10 cellular contexts compared by ENCODE assay signal in genomic region chr12:47755655-47756562, GRCh38. TPM values are rescaled to one million over a fixed set of nuclear protein-coding genes. Genes with fewer than 3 reads are reported as not detected.
A peak's percentile ranks its signal among the peaks of the same experiment; 100 is the strongest.
DNase-seq lines count a peak whose midpoint lies in the region; ATAC-seq and TF ChIP-seq lines count a peak whose summit lies in the region.
"Had no signal": no experiment of that assay in that cellular context is flagged by ENCODE, and none has a peak within 500 bp of the region (broad histone marks: within the 10 kb centered on the region; RNA-seq: fewer than 3 reads in every experiment).

No MANE protein-coding gene starts in this region.

- intact Hi-C loops in PC-9 (cut with micrococcal nuclease; ENCODE audit: unreplicated experiment) (loop anchor here (1.0 to 2.0 kb wide), 2 partner anchors 22 to 69 kb away; no protein-coding TSS in a partner anchor), ovary (cut with DNase I) (loop anchor here in 1 of 4 donors (5.0 kb wide), 1 partner anchor 39 kb away; no protein-coding TSS in a partner anchor)

- peak overlapping the region; percentile 97 for H3K4me2 ChIP-seq in PC-9
- H3K4me2 ChIP-seq: A549 had no signal

- no peak overlapping the region for H3K27ac ChIP-seq in PC-9
- peak overlapping the region in 1 of 2 donors; percentile 42 for H3K27ac ChIP-seq in ovary
- H3K27ac ChIP-seq: A549, SJSA1 had no signal

- WGBS in ovary, 3 donors, result 73 to 83% (median 75%) methylated on average over 12 of the region's 12 CpGs

- H3K4me1 ChIP-seq in PC-9 (replicated peaks; ENCODE audit: insufficient read depth) (peaks cover 90% of the 10 kb centered on the region), ovary (ENCODE audit: insufficient read depth) (peaks cover 16% of the 10 kb centered on the region)

- H3K4me3 ChIP-seq in PC-9, result no peak overlapping the region
- H3K4me3 ChIP-seq in ovary, result no peak overlapping the region
- H3K4me3 ChIP-seq: A549, SJSA1 had no signal

- TF ChIP-seq EP300 in ovary (IDR thresholded peaks at IDR 0.05), result no peak

- H3K79me2 ChIP-seq in PC-9 (ENCODE audit: low read depth), result peaks cover 16% of the 10 kb centered on the region; the same call in 1 of the 2 replicates

- DNase-seq in NCI-H2227 (lab: John Stamatoyannopoulos, UW; ENCODE audit: unreplicated experiment) (peak; percentile 2), NCI-H2227 treated with DMSO at 0.1 percent for 48 hours (lab: John Stamatoyannopoulos, UW) (no peak), PC-9 (no peak), kidney tubule cell (ENCODE audit: low spot score) (peak; percentile 78), inferior parietal cortex (ENCODE audit: extremely low spot score) (no peak), AG08395 (ENCODE audit: low spot score) (no peak), ovary (no peak)

- no peak overlapping the region for H2AFZ ChIP-seq in PC-9

- peak; percentile 76 for ATAC-seq in GM21786 (IDR thresholded peaks at IDR 0.05; ENCODE audit: unreplicated experiment)
- ATAC-seq: A549 had no signal

- POLR2A ChIA-PET in PC-9 (lab: Charles Lee; ENCODE audit: unreplicated experiment), result interaction anchor here (0.6 kb wide), 2 partner anchors 11 to 214 kb away, joined by 3 read pairs; no protein-coding TSS in a partner anchor

- H3K36me3 ChIP-seq in PC-9 (ENCODE audit: low read depth) (no peaks in the 10 kb centered on the region), ovary (no peaks in the 10 kb centered on the region)
- H3K36me3 ChIP-seq: SJSA1 had no signal

- H3K9me3 ChIP-seq in PC-9 (ENCODE audit: insufficient read depth, low read depth) (no peaks in the 10 kb centered on the region), ovary (no peaks in the 10 kb centered on the region)
- H3K9me3 ChIP-seq: A549, SJSA1 had no signal

- H3F3A ChIP-seq in PC-9 (ENCODE audit: insufficient read depth, low read depth), result peaks cover 47% of the 10 kb centered on the region

- H4K20me1 ChIP-seq in PC-9 (ENCODE audit: insufficient read depth), result no peaks in the 10 kb centered on the region

- CTCF ChIA-PET in PC-9 (lab: Charles Lee), result interaction anchor here (0.6 to 1.7 kb wide), 3 partner anchors 11 to 26 kb away, joined by 4 to 6 read pairs (median 5); no protein-coding TSS in a partner anchor

- H3K27me3 ChIP-seq in PC-9 (ENCODE audit: insufficient read depth, low read depth) (no peaks in the 10 kb centered on the region), ovary (no peaks in the 10 kb centered on the region)
- H3K27me3 ChIP-seq: SJSA1 had no signal

- BruUV-seq in PC-9 (replicated peaks; lab: Mats Ljungman, UMichigan), result no TSS peak

- no peaks in the 10 kb centered on the region for H3K9me2 ChIP-seq in PC-9 (ENCODE audit: insufficient read depth)

- no peak for TF ChIP-seq POLR2A in ovary (IDR thresholded peaks at IDR 0.05)

- no peak for TF ChIP-seq CTCF in PC-9 (conservative IDR thresholded peaks at IDR 0.05)
- no peak for TF ChIP-seq CTCF in ovary (IDR thresholded peaks at IDR 0.05)

RNA-seq across cellular contexts. Expression of gene RAPGEF3, which starts 2.8 kb away (rescaled TPM):
- total RNA-seq in PC-9 (2021), result 4.1 and 5.7 TPM in 2 replicates
- 100 to 1,000 TPM in 3 of 7 donors, 10 to 100 TPM in 4; 50.4 to 132 (median 93.5) TPM for total RNA-seq in ovary
- polyA plus RNA-seq in ovary, result 10 to 100 TPM; 16.9 to 68.4 TPM

RNA-seq across cellular contexts. Expression of gene SLC48A1, which starts 17.1 kb away (rescaled TPM):
- 76.4 and 108 TPM in 2 replicates for total RNA-seq in PC-9 (2021)
- total RNA-seq in ovary, result 100 to 1,000 TPM in 2 of 7 donors, 10 to 100 TPM in 5; 36.7 to 143 (median 98.3) TPM
- polyA plus RNA-seq in ovary, result 10 to 100 TPM; 24.1 to 41.1 TPM

RNA-seq across cellular contexts. Expression of gene ENDOU, which starts 30.6 kb away (rescaled TPM):
- total RNA-seq in PC-9 (2021), result 0.25 and 0.39 TPM in 2 replicates
- total RNA-seq in ovary, result 1 to 10 TPM in 5 of 7 donors, under 1 TPM in 2; 0.69 to 3.6 (median 1.3) TPM
- polyA plus RNA-seq in ovary, result 1 to 10 TPM; 1.4 to 1.6 TPM
- total RNA-seq: SJSA1 had no signal
- polyA plus RNA-seq: A549 had no signal

RNA-seq across cellular contexts. Expression of gene RPAP3, which starts 50.1 kb away (rescaled TPM):
- total RNA-seq in PC-9 (2021) (31.6 and 37.0 TPM in 2 replicates), ovary (10 to 100 TPM; 18.4 to 71.3 (median 41.8) TPM)
- 10 to 100 TPM; 15.6 to 18.6 TPM for polyA plus RNA-seq in ovary

Comparison
In these comparisons a context has a peak if more than half of its experiments do, and no peak if none do; other contexts are left out.
1. DNase-seq: peak in NCI-H2227 (single experiment) and kidney tubule cell (single experiment); none in NCI-H2227 treated with DMSO at 0.1 percent for 48 hours (single experiment), PC-9 (0 of 2), inferior parietal cortex (single experiment), AG08395 (single experiment) and ovary (0 of 5).